8 cellular contexts compared by ENCODE assay signal in genomic region chr6:136967874-136968752, GRCh38. TPM values are rescaled to one million over a fixed set of nuclear protein-coding genes. Genes with fewer than 3 reads are reported as not detected.
DNase-seq lines count a peak whose midpoint lies in the region; ATAC-seq and TF ChIP-seq lines count a peak whose summit lies in the region.

No MANE protein-coding gene starts in this region.

- H3K4me1 ChIP-seq in BE2C: peaks cover 32% of the 10 kb centered on the region

- DNase-seq in BE2C (peak; percentile 79), NCI-H526 (lab: John Stamatoyannopoulos, UW) (peak; percentile 51 to 81), dermis blood vessel endothelial cell (peak; percentile 77), lung microvascular endothelial cell (ENCODE audit: low read depth in 2 of 2) (peak; percentile 69 to 77)
- peak; percentile 46 for DNase-seq in activated CD4-positive, alpha-beta T cell treated with anti-CD3 and anti-CD28 coated beads for 4 hours
- DNase-seq in stimulated activated CD8-positive, alpha-beta memory T cell treated with anti-CD3 and anti-CD28 coated beads, Interleukin-15, amount 100 ng/mL, for 4 hours (ENCODE audit: low read depth in 2 of 2): peak; percentile 10 to 22

- H3K27me3 ChIP-seq in BE2C: no peaks in the 10 kb centered on the region

- peak; percentile 72 for TF ChIP-seq CTCF in BE2C (IDR thresholded peaks at IDR 0.05; ENCODE audit: low read depth, low read length)

- H3K36me3 ChIP-seq in BE2C: peaks cover 17% of the 10 kb centered on the region

- H3K4me3 ChIP-seq in BE2C (ENCODE audit: low read depth, low read length): no peak overlapping the region

- peak; percentile 89 for ATAC-seq in GM19324 (IDR thresholded peaks at IDR 0.05; ENCODE audit: low FRiP score, unreplicated experiment)
- peak; percentile 90 for ATAC-seq in HG03378 (IDR thresholded peaks at IDR 0.05; ENCODE audit: unreplicated experiment)

- H3K9me3 ChIP-seq in BE2C: no peaks in the 10 kb centered on the region

RNA-seq across cellular contexts. Expression of gene SLC35D3, which starts 46.0 kb away (rescaled TPM):
- 1.5 TPM for polyA plus RNA-seq in BE2C (2012; ENCODE audit: insufficient read depth, insufficient read length, low read depth)
- total RNA-seq in dermis blood vessel endothelial cell (not detected in 2 replicates), lung microvascular endothelial cell (not detected in 2 replicates)

Comparison
In these comparisons a context has a peak if more than half of its experiments do, and no peak if none do; other contexts are left out.
1. DNase-seq: peak in every context shown above with its lines; median percentile 79 in BE2C; 77 in dermis blood vessel endothelial cell; 73 in lung microvascular endothelial cell; 66 in NCI-H526; 46 in activated CD4-positive, alpha-beta T cell treated with anti-CD3 and anti-CD28 coated beads for 4 hours; 16 in stimulated activated CD8-positive, alpha-beta memory T cell treated with anti-CD3 and anti-CD28 coated beads, Interleukin-15, amount 100 ng/mL, for 4 hours.